In genomic region chr20:50569864-50570836, GRCh38 we compare ENCODE assay signal across 1 cellular context.
TF ChIP-seq lines count a peak whose summit lies in the region.

No MANE protein-coding gene starts in this region.

TF ChIP-seq in GM12878, 131 proteins besides CTCF, POLR2A, EP300 and RAD21 (continued from another document and continues in another):
- TF ChIP-seq ZBTB40 (IDR thresholded peaks at IDR 0.05; ENCODE audit: borderline replicate concordance) = peak; percentile 14; the same call in 1 of the 2 replicates
- 0 out of 2 replicates have a peak, but pooled peaks have one; percentile 40 for TF ChIP-seq ZNF207 (IDR thresholded peaks at IDR 0.05; ENCODE audit: borderline replicate concordance)
- TF ChIP-seq SPI1 (IDR thresholded peaks at IDR 0.05; ENCODE audit: borderline replicate concordance, insufficient read depth, low read depth, low read length) = peak; percentile 31; the same call in 1 of the 2 replicates
- peak; percentile 61; the same call in 1 of the 2 replicates for TF ChIP-seq RAD51 (IDR thresholded peaks at IDR 0.05)
- peak; percentile 71; the same call in 1 of the 2 replicates for TF ChIP-seq ZNF592 (IDR thresholded peaks at IDR 0.05)
- TF ChIP-seq MXI1 (IDR thresholded peaks at IDR 0.05; ENCODE audit: low read depth, low read length) = peak; percentile 47
- TF ChIP-seq ZBED1 (IDR thresholded peaks at IDR 0.05; ENCODE audit: borderline replicate concordance) = peak; percentile 65; the same call in 1 of the 2 replicates
- TF ChIP-seq SRF (IDR thresholded peaks at IDR 0.05; ENCODE audit: low read depth in 2 of 2, low read length in 2 of 2) = no peak
- TF ChIP-seq ATF2 (IDR thresholded peaks at IDR 0.05; ENCODE audit: low read length) = peak; percentile 82
- TF ChIP-seq MEF2A (IDR thresholded peaks at IDR 0.05; ENCODE audit: insufficient read depth, low read depth, low read length) = no peak
- TF ChIP-seq BCL3 (IDR thresholded peaks at IDR 0.05; ENCODE audit: borderline replicate concordance, insufficient read depth, low read depth, low read length, poor library complexity, severe bottlenecking) = peak; percentile 44
- TF ChIP-seq RELB (IDR thresholded peaks at IDR 0.05; ENCODE audit: low read depth) = peak; percentile 92
- TF ChIP-seq SKIL (IDR thresholded peaks at IDR 0.05; ENCODE audit: low read depth, poor library complexity, severe bottlenecking) = peak; percentile 72
- TF ChIP-seq NRF1 (conservative IDR thresholded peaks at IDR 0.05; ENCODE audit: low read depth, low read length) = no peak
- no peak for TF ChIP-seq PRDM15 (CRISPR knock-in tag; IDR thresholded peaks at IDR 0.05)
- TF ChIP-seq PKNOX1 (IDR thresholded peaks at IDR 0.05) = peak; percentile 38; the same call in 1 of the 2 replicates
- TF ChIP-seq RB1 (IDR thresholded peaks at IDR 0.05; ENCODE audit: borderline replicate concordance) = peak; percentile 31; the same call in 1 of the 2 replicates
- 0 out of 2 replicates have a peak, but pooled peaks have one; percentile 22 for TF ChIP-seq RCOR1 (conservative IDR thresholded peaks at IDR 0.05; ENCODE audit: low read depth, low read length)
- no peak for TF ChIP-seq ZNF274 (IDR thresholded peaks at IDR 0.05; ENCODE audit: insufficient read depth, insufficient read length)
- TF ChIP-seq ZNF687 (IDR thresholded peaks at IDR 0.05) = peak; percentile 19; the same call in 1 of the 2 replicates
- TF ChIP-seq EED (IDR thresholded peaks at IDR 0.05; ENCODE audit: low read depth) = 0 out of 2 replicates have a peak, but pooled peaks have one; percentile 10
- peak; percentile 66 for TF ChIP-seq ZNF384 (IDR thresholded peaks at IDR 0.05; ENCODE audit: borderline replicate concordance, low read depth, low read length)
- peak; percentile 48; the same call in 1 of the 2 replicates for TF ChIP-seq MTA2 (IDR thresholded peaks at IDR 0.05; ENCODE audit: low read depth)
- 0 out of 2 replicates have a peak, but pooled peaks have one; percentile 20 for TF ChIP-seq LARP7 (IDR thresholded peaks at IDR 0.05)
- no peak for TF ChIP-seq ZZZ3 (IDR thresholded peaks at IDR 0.05; ENCODE audit: control insufficient read depth, insufficient read length, low read depth)
- TF ChIP-seq DPF2 (IDR thresholded peaks at IDR 0.05) = peak; percentile 27
